In the genomic region with DNA sequence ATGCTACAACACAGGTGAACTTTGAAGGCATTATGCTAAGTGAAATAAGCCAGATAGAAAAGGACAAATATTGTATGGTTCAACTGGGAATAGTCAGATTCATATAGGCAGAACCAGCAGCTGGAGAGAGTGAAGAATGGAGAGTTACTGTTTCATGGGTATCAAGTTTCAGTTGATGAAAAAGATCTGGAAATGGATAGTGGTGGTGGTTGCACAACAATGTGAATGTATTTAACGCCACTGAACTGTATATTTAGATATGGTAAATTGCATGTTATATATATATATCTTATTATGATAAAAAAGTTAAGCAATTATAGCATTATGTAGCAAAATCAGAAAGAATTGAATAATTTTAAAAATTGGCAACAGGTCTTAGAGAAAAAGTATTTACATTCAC, we compare ENCODE assay signal across 21 cellular contexts. TPM values are rescaled to one million over a fixed set of nuclear protein-coding genes. Genes with fewer than 3 reads are reported as not detected.
DNase-seq lines count a peak whose midpoint lies in the region; ATAC-seq, FAIRE-seq and TF ChIP-seq lines count a peak whose summit lies in the region.
"Had no signal": no experiment of that assay in that cellular context is flagged by ENCODE, and none has a peak within 500 bp of the region (broad histone marks: within the 10 kb centered on the region; RNA-seq: fewer than 3 reads in every experiment).

No MANE protein-coding gene starts in this region.

- peak; percentile 27 for DNase-seq in DMS53 treated with DMSO at 0.1 percent for 48 hours (lab: John Stamatoyannopoulos, UW; ENCODE audit: unreplicated experiment)
- DNase-seq in IMR-90 = peak; percentile 61
- peak; percentile 31 for DNase-seq in NCI-H345 treated with DMSO at 0.1 percent for 48 hours (lab: John Stamatoyannopoulos, UW; ENCODE audit: unreplicated experiment)
- peak; percentile 21 for DNase-seq in bronchial epithelial cell (ENCODE audit: low read depth)
- DNase-seq in smooth muscle cell (lab: John Stamatoyannopoulos, UW; ENCODE audit: unreplicated experiment) = no peak
- DNase-seq in NCI-H1048 (lab: John Stamatoyannopoulos, UW) = no peak
- no peak for DNase-seq in A172 (ENCODE audit: low spot score)
- DNase-seq: activated naive CD4-positive, alpha-beta T cell treated with Interleukin-2 at 50 U/mL for 16 hours; BE2C; dorsolateral prefrontal cortex; H9; immature natural killer cell; MG63; naive thymus-derived CD4-positive, alpha-beta T cell; NCI-H82; psoas muscle; stimulated activated naive CD8-positive, alpha-beta T cell treated with anti-CD3 and anti-CD28 coated beads, Interleukin-15, Interleukin-2, amounts not matched to agents 100 U/mL and 50 U/mL, for 24 hours; upper lobe of right lung had no signal

- no peak overlapping the region for H2BK120ac ChIP-seq in IMR-90 (ENCODE audit: low read depth, low read length)

- H2AK9ac ChIP-seq in IMR-90 (replicated peaks; ENCODE audit: low read depth, low read length, poor library complexity) = no peak overlapping the region

- no peak overlapping the region for H4K8ac ChIP-seq in IMR-90 (ENCODE audit: low read depth in 2 of 2, low read length in 2 of 2)

- TF ChIP-seq RAD21 in IMR-90 (IDR thresholded peaks at IDR 0.05; ENCODE audit: low read length) = no peak

- no peaks in the 10 kb centered on the region for H3K36me3 ChIP-seq in IMR-90 (ENCODE audit: control insufficient read depth, insufficient read depth, low read length)
- H3K36me3 ChIP-seq in bronchial epithelial cell (ENCODE audit: control insufficient read depth, insufficient read depth, low read length) = no peaks in the 10 kb centered on the region
- no peaks in the 10 kb centered on the region for H3K36me3 ChIP-seq in smooth muscle cell (ENCODE audit: low read depth)
- H3K36me3 ChIP-seq: BE2C, MG63, upper lobe of right lung had no signal

- no peak for TF ChIP-seq POLR2A in IMR-90 (IDR thresholded peaks at IDR 0.05; ENCODE audit: low read depth, low read length)

- H2BK20ac ChIP-seq in IMR-90 (ENCODE audit: low read depth, low read length) = no peak overlapping the region

- peaks cover 12 to 21% of the 10 kb centered on the region in 2 experiments; a peak in 3 of 4 replicates for H3K79me1 ChIP-seq in IMR-90 (ENCODE audit: low read depth in 1 of 2, low read length in 2 of 2)

- H2BK15ac ChIP-seq in IMR-90 (ENCODE audit: low read depth, low read length) = no peak overlapping the region

- H2BK5ac ChIP-seq in IMR-90 (ENCODE audit: low read depth, low read length, poor library complexity, severe bottlenecking) = no peak overlapping the region

- H3K4ac ChIP-seq in IMR-90 (ENCODE audit: low read depth, low read length) = no peak overlapping the region

- no peak overlapping the region for H4K91ac ChIP-seq in IMR-90 (ENCODE audit: insufficient read depth, low read depth, low read length)

- peaks cover 57% of the 10 kb centered on the region for H3K79me2 ChIP-seq in smooth muscle cell (ENCODE audit: low read depth)

- TF ChIP-seq CTCF in IMR-90 (conservative IDR thresholded peaks at IDR 0.05; ENCODE audit: low read depth, low read length) (no peak), bronchial epithelial cell (IDR thresholded peaks at IDR 0.05; ENCODE audit: insufficient read depth, low read length, severe bottlenecking) (no peak), smooth muscle cell (IDR thresholded peaks at IDR 0.05; ENCODE audit: borderline replicate concordance, insufficient read depth, poor library complexity, severe bottlenecking) (no peak)

- in situ Hi-C loops in IMR-90 (cut with MboI; ENCODE audit: low sequenced_read_pairs) = no loop called here

- BruUV-seq in IMR-90 (replicated peaks; lab: Mats Ljungman, UMichigan) = no TSS peak

- ATAC-seq in IMR-90 (ENCODE audit: low read depth) = no peak
- no peak for ATAC-seq in HG03039 (IDR thresholded peaks at IDR 0.05; ENCODE audit: unreplicated experiment)
- ATAC-seq: esophagus mucosa; naive thymus-derived CD4-positive, alpha-beta T cell; psoas muscle; stimulated activated naive CD8-positive, alpha-beta T cell treated with anti-CD3 and anti-CD28 coated beads, Interleukin-15, Interleukin-2, amounts not matched to agents 100 U/mL and 50 U/mL, for 24 hours; upper lobe of right lung had no signal

- H3K27ac ChIP-seq in IMR-90 (ENCODE audit: insufficient read depth, low read length) (no peak overlapping the region), smooth muscle cell (ENCODE audit: low read depth) (no peak overlapping the region)
- H3K27ac ChIP-seq: dorsolateral prefrontal cortex, psoas muscle, upper lobe of right lung had no signal

- H3K4me3 ChIP-seq in IMR-90 (ENCODE audit: insufficient read depth, low read depth, low read length) (no peak overlapping the region), bronchial epithelial cell (ENCODE audit: low read depth, low read length) (no peak overlapping the region), smooth muscle cell (no peak overlapping the region)
- H3K4me3 ChIP-seq: dorsolateral prefrontal cortex, lung, MG63, psoas muscle, upper lobe of right lung had no signal

- intact Hi-C loops in IMR-90 (cut with micrococcal nuclease) = no loop called here

- FAIRE-seq in bronchial epithelial cell (lab: Jason Lieb, UNC) = no peak

- H3K23ac ChIP-seq in IMR-90 (ENCODE audit: low read depth, low read length) = no peak overlapping the region

- H3K56ac ChIP-seq in IMR-90 (ENCODE audit: extremely low read depth, insufficient read depth, low read length) = no peak overlapping the region

- dilution Hi-C loops in IMR-90 (cut with HindIII; ENCODE audit: low sequenced_read_pairs, unreplicated experiment) = no loop called here

- H3F3A ChIP-seq in smooth muscle cell (ENCODE audit: low read depth) = no peaks in the 10 kb centered on the region

- H4K20me1 ChIP-seq in IMR-90 (ENCODE audit: insufficient read depth, low read length) = peaks cover 6% of the 10 kb centered on the region; the same call in 1 of the 2 replicates
- H4K20me1 ChIP-seq in smooth muscle cell (ENCODE audit: low read depth) = peaks cover 22% of the 10 kb centered on the region

- no CpG with 5 or more reads among the region's 1 CpG for WGBS in IMR-90 (ENCODE audit: extremely low coverage in 2 of 2, insufficient read length in 1 of 2), 2 experiments
- WGBS in smooth muscle cell (ENCODE audit: low lambda C conversion rate) = 93% methylated on average over 1 of the region's 1 CpG

- no peak overlapping the region for H4K5ac ChIP-seq in IMR-90 (ENCODE audit: low read depth, low read length)

- H3K9me1 ChIP-seq in IMR-90 (ENCODE audit: insufficient read depth, low read length) = no peaks in the 10 kb centered on the region

- H2AFZ ChIP-seq in IMR-90 (replicated peaks; ENCODE audit: low read length, poor library complexity) (no peak overlapping the region), smooth muscle cell (ENCODE audit: low read depth) (no peak overlapping the region)

- no peak overlapping the region for H2AK5ac ChIP-seq in IMR-90 (ENCODE audit: low read depth, low read length)

- H3K27me3 ChIP-seq in IMR-90 (ENCODE audit: control insufficient read depth, insufficient read depth, low read length) = no peaks in the 10 kb centered on the region
- no peaks in the 10 kb centered on the region for H3K27me3 ChIP-seq in bronchial epithelial cell (ENCODE audit: control insufficient read depth, insufficient read depth, low read length)
- H3K27me3 ChIP-seq in smooth muscle cell (ENCODE audit: low read depth) = no peaks in the 10 kb centered on the region
- H3K27me3 ChIP-seq: BE2C, dorsolateral prefrontal cortex, MG63, upper lobe of right lung had no signal

- no peak overlapping the region for H3K4me2 ChIP-seq in IMR-90 (ENCODE audit: low read depth, low read length)
- H3K4me2 ChIP-seq in smooth muscle cell = no peak overlapping the region

- CTCF ChIA-PET in IMR-90 (lab: Yijun Ruan, JAX) = no interaction called here

- H3K4me1 ChIP-seq in IMR-90 (ENCODE audit: control insufficient read depth, insufficient read depth, low read length) = peaks cover 2% of the 10 kb centered on the region; the same call in 1 of the 2 replicates
- H3K4me1 ChIP-seq in smooth muscle cell (ENCODE audit: low read depth) = peaks cover 9% of the 10 kb centered on the region

- H3K9me3 ChIP-seq in IMR-90 (ENCODE audit: control insufficient read depth, insufficient read depth, low read length) (no peaks in the 10 kb centered on the region), smooth muscle cell (replicated peaks; ENCODE audit: low read depth) (no peaks in the 10 kb centered on the region)
- H3K9me3 ChIP-seq: BE2C, MG63, psoas muscle, upper lobe of right lung had no signal

- H3K14ac ChIP-seq in IMR-90 (replicated peaks; ENCODE audit: low read depth, low read length) = no peak overlapping the region

- POLR2A ChIA-PET in IMR-90 (lab: Charles Lee; ENCODE audit: unreplicated experiment) = no interaction called here

- H3K9ac ChIP-seq in IMR-90 (ENCODE audit: low read depth, low read length) (no peak overlapping the region), smooth muscle cell (ENCODE audit: low read depth) (no peak overlapping the region)

- no peak overlapping the region for H3K18ac ChIP-seq in IMR-90 (ENCODE audit: low read depth, low read length)

TF ChIP-seq in IMR-90, 13 proteins besides CTCF, POLR2A, EP300 and RAD21:
- peak; percentile 88 for TF ChIP-seq CEBPB (IDR thresholded peaks at IDR 0.05; ENCODE audit: low read depth, low read length)
- no peak for TF ChIP-seq RFX5 (IDR thresholded peaks at IDR 0.05; ENCODE audit: low read depth, low read length)

RNA-seq across cellular contexts. Expression of gene LMBR1, which starts 3.9 kb away (rescaled TPM):
- total RNA-seq in IMR-90 (2012; rRNA removed) = 19.9 and 30.3 TPM in 2 replicates
- 9.3 and 11.9 TPM in 2 replicates for polyA plus RNA-seq in IMR-90 (2012; rRNA removed)
- polyA plus RNA-seq in IMR-90 (2012; cell fraction: cytosol; rRNA removed) = 5.0 and 12.5 TPM in 2 replicates
- 11.8 and 15.5 TPM in 2 replicates for polyA plus RNA-seq in IMR-90 (2012; cell fraction: nucleus; rRNA removed; ENCODE audit: low replicate concordance)
- total RNA-seq in bronchial epithelial cell = 73.7 and 79.6 TPM in 2 replicates
- 30.3 and 36.6 TPM in 2 replicates for total RNA-seq in smooth muscle cell
- polyA plus RNA-seq in smooth muscle cell = 9.7 and 13.0 TPM in 2 replicates
- total RNA-seq in A172 (2014; rRNA removed; shearing (Covaris generic)) = 47.2 and 60.4 TPM in 2 replicates

Comparison
In these comparisons a context has a peak if more than half of its experiments do, and no peak if none do; other contexts are left out.
1. DNase-seq: peak in DMS53 treated with DMSO at 0.1 percent for 48 hours (single experiment), IMR-90 (single experiment), NCI-H345 treated with DMSO at 0.1 percent for 48 hours (single experiment) and bronchial epithelial cell (single experiment); none in smooth muscle cell (single experiment), NCI-H1048 (single experiment) and A172 (single experiment).